In genomic region chr9:35028341-35028740, GRCh38 we compare ENCODE assay signal across 20 cellular contexts. TPM values are rescaled to one million over a fixed set of nuclear protein-coding genes. Genes with fewer than 3 reads are reported as not detected.
DNase-seq lines count a peak whose midpoint lies in the region; ATAC-seq and TF ChIP-seq lines count a peak whose summit lies in the region.
"Had no signal": no experiment of that assay in that cellular context is flagged by ENCODE, and none has a peak within 500 bp of the region (broad histone marks: within the 10 kb centered on the region; RNA-seq: fewer than 3 reads in every experiment).

No MANE protein-coding gene starts in this region.

- ATAC-seq in IMR-90 (ENCODE audit: low read depth) (no peak), WTC11 (no peak), HG03175 (IDR thresholded peaks at IDR 0.05; ENCODE audit: unreplicated experiment) (no peak)

- H3K4me2 ChIP-seq in IMR-90 (ENCODE audit: low read depth, low read length): no peak overlapping the region

- no peak overlapping the region for H3K27ac ChIP-seq in IMR-90 (ENCODE audit: insufficient read depth, low read length)
- H3K27ac ChIP-seq: Peyer's patch had no signal

- no peak overlapping the region for H4K8ac ChIP-seq in IMR-90 (ENCODE audit: low read depth in 2 of 2, low read length in 2 of 2)

- no peak overlapping the region for H3K23ac ChIP-seq in IMR-90 (ENCODE audit: low read depth, low read length)

- TF ChIP-seq POLR2A in IMR-90 (IDR thresholded peaks at IDR 0.05; ENCODE audit: low read depth, low read length): no peak

- H2BK20ac ChIP-seq in IMR-90 (ENCODE audit: low read depth, low read length): no peak overlapping the region

- no peak overlapping the region for H3K4me3 ChIP-seq in IMR-90 (ENCODE audit: insufficient read depth, low read depth, low read length)
- no peak overlapping the region for H3K4me3 ChIP-seq in fibroblast of the aortic adventitia (ENCODE audit: low read depth, low read length)
- H3K4me3 ChIP-seq: Peyer's patch had no signal

- no peak overlapping the region for H3K14ac ChIP-seq in IMR-90 (replicated peaks; ENCODE audit: low read depth, low read length)

- H3K56ac ChIP-seq in IMR-90 (ENCODE audit: extremely low read depth, insufficient read depth, low read length): no peak overlapping the region

- peaks cover 60% of the 10 kb centered on the region for H3K9me3 Mint-ChIP-seq in WTC11
- no peaks in the 10 kb centered on the region for H3K9me3 Mint-ChIP-seq in activated naive CD4-positive, alpha-beta T cell treated with anti-CD3 and anti-CD28 coated beads for 36 hours
- H3K9me3 Mint-ChIP-seq: CD4-positive, alpha-beta memory T cell had no signal

- no peak for TF ChIP-seq CTCF in IMR-90 (conservative IDR thresholded peaks at IDR 0.05; ENCODE audit: low read depth, low read length)
- no peak for TF ChIP-seq CTCF in WTC11 (IDR thresholded peaks at IDR 0.05)
- no peak for TF ChIP-seq CTCF in fibroblast of the aortic adventitia (IDR thresholded peaks at IDR 0.05; ENCODE audit: insufficient read depth, low read length)

- H2BK15ac ChIP-seq in IMR-90 (ENCODE audit: low read depth, low read length): no peak overlapping the region

- no peak overlapping the region for H2BK5ac ChIP-seq in IMR-90 (ENCODE audit: low read depth, low read length, poor library complexity, severe bottlenecking)

- H4K5ac ChIP-seq in IMR-90 (ENCODE audit: low read depth, low read length): no peak overlapping the region

- no peak overlapping the region for H3K4ac ChIP-seq in IMR-90 (ENCODE audit: low read depth, low read length)

- H3K4me3 Mint-ChIP-seq in WTC11: no peak overlapping the region
- H3K4me3 Mint-ChIP-seq in activated naive CD4-positive, alpha-beta T cell treated with anti-CD3 and anti-CD28 coated beads for 36 hours: no peak overlapping the region
- H3K4me3 Mint-ChIP-seq: B cell; CD4-positive, alpha-beta memory T cell had no signal

- H3K9ac ChIP-seq in IMR-90 (ENCODE audit: low read depth, low read length): no peak overlapping the region

- H3K9me3 ChIP-seq in IMR-90 (ENCODE audit: control insufficient read depth, insufficient read depth, low read length): no peaks in the 10 kb centered on the region
- H3K9me3 ChIP-seq: Peyer's patch had no signal

- DNase-seq in ELR (ENCODE audit: low read depth): peak; percentile 46
- DNase-seq in IMR-90: peak; percentile 33
- DNase-seq in WTC11 (ENCODE audit: low spot score): no peak
- peak; percentile 27 for DNase-seq in fibroblast of the aortic adventitia (ENCODE audit: low read depth)
- DNase-seq in activated naive CD4-positive, alpha-beta T cell treated with anti-CD3 and anti-CD28 coated beads for 36 hours: no peak
- DNase-seq in NOMO-1 treated with DMSO at 0.1 percent for 48 hours (lab: John Stamatoyannopoulos, UW; ENCODE audit: unreplicated experiment): no peak
- DNase-seq: ACHN; CD4-positive, alpha-beta memory T cell; DMS79 treated with DMSO at 0.1 percent for 48 hours; GF-D8; GOT3; NCI-H1092; NCI-H1694; NCI-H2107; NCI-H446; NCI-H82; Peyer's patch; SHP77 had no signal

- 0 out of 2 replicates have a peak overlapping the region, but pooled peaks have one; percentile 17 for H3K27ac Mint-ChIP-seq in WTC11
- no peak overlapping the region for H3K27ac Mint-ChIP-seq in activated naive CD4-positive, alpha-beta T cell treated with anti-CD3 and anti-CD28 coated beads for 36 hours
- H3K27ac Mint-ChIP-seq: B cell had no signal

- peaks cover 7% of the 10 kb centered on the region for H3K4me1 ChIP-seq in IMR-90 (ENCODE audit: control insufficient read depth, insufficient read depth, low read length)

- no peaks in the 10 kb centered on the region for H4K20me1 ChIP-seq in IMR-90 (ENCODE audit: insufficient read depth, low read length)

- no peak overlapping the region for H3K18ac ChIP-seq in IMR-90 (ENCODE audit: low read depth, low read length)

- no TSS peak for BruUV-seq in IMR-90 (replicated peaks; lab: Mats Ljungman, UMichigan)

- no peaks in the 10 kb centered on the region for H3K79me1 ChIP-seq in IMR-90 (ENCODE audit: low read depth in 1 of 2, low read length in 2 of 2)

- CTCF ChIA-PET in IMR-90 (lab: Yijun Ruan, JAX) (interaction anchor here (0.6 to 1.3 kb wide), 2 partner anchors 31 to 53 kb away, joined by 3 read pairs; no protein-coding TSS in a partner anchor), WTC11 (lab: Charles Lee) (interaction anchor here (0.8 to 3.8 kb wide), 3 partner anchors 23 to 129 kb away, joined by 3 to 21 read pairs (median 17); no protein-coding TSS in a partner anchor)
- CTCF ChIA-PET in activated naive CD4-positive, alpha-beta T cell treated with anti-CD3 and anti-CD28 coated beads for 36 hours (lab: Charles Lee): interaction anchor here (0.6 to 3.8 kb wide), 2 partner anchors 23 to 36 kb away, joined by 3 to 13 read pairs; no protein-coding TSS in a partner anchor

- in situ Hi-C loops in IMR-90 (cut with MboI; ENCODE audit: low sequenced_read_pairs): no loop called here

- no peak overlapping the region for H4K91ac ChIP-seq in IMR-90 (ENCODE audit: insufficient read depth, low read depth, low read length)

- no peak overlapping the region for H2BK120ac ChIP-seq in IMR-90 (ENCODE audit: low read depth, low read length)

- no peak overlapping the region for H2AFZ ChIP-seq in IMR-90 (replicated peaks; ENCODE audit: low read length, poor library complexity)

- no peak overlapping the region for H2AK5ac ChIP-seq in IMR-90 (ENCODE audit: low read depth, low read length)

- H3K36me3 Mint-ChIP-seq in WTC11: peaks cover 64% of the 10 kb centered on the region
- H3K36me3 Mint-ChIP-seq in activated naive CD4-positive, alpha-beta T cell treated with anti-CD3 and anti-CD28 coated beads for 36 hours (ENCODE audit: low read depth): peaks cover 3% of the 10 kb centered on the region

- intact Hi-C loops in IMR-90 (cut with micrococcal nuclease): no loop called here
- intact Hi-C loops in activated naive CD4-positive, alpha-beta T cell treated with anti-CD3 and anti-CD28 coated beads for 36 hours (cut with micrococcal nuclease): no loop called here

- no peaks in the 10 kb centered on the region for H3K27me3 ChIP-seq in IMR-90 (ENCODE audit: control insufficient read depth, insufficient read depth, low read length)
- H3K27me3 ChIP-seq: Peyer's patch had no signal

- H3K4me1 Mint-ChIP-seq in WTC11: peaks cover 37% of the 10 kb centered on the region
- peaks cover 16% of the 10 kb centered on the region for H3K4me1 Mint-ChIP-seq in activated naive CD4-positive, alpha-beta T cell treated with anti-CD3 and anti-CD28 coated beads for 36 hours (ENCODE audit: low read depth)

- peaks cover 8% of the 10 kb centered on the region; the same call in 1 of the 2 replicates for H3K9me1 ChIP-seq in IMR-90 (ENCODE audit: insufficient read depth, low read length)

- H3K27me3 Mint-ChIP-seq in WTC11 (ENCODE audit: low read depth): peaks cover 12% of the 10 kb centered on the region
- no peaks in the 10 kb centered on the region for H3K27me3 Mint-ChIP-seq in activated naive CD4-positive, alpha-beta T cell treated with anti-CD3 and anti-CD28 coated beads for 36 hours (ENCODE audit: low read depth)
- H3K27me3 Mint-ChIP-seq: B cell; CD4-positive, alpha-beta memory T cell had no signal

- POLR2A ChIA-PET in IMR-90 (lab: Charles Lee; ENCODE audit: unreplicated experiment): no interaction called here
- POLR2A ChIA-PET in WTC11 (lab: Charles Lee): interaction anchor here (0.6 to 0.8 kb wide), 2 partner anchors 34 to 248 kb away, joined by 3 to 6 read pairs; no protein-coding TSS in a partner anchor

- no peak overlapping the region for H2AK9ac ChIP-seq in IMR-90 (replicated peaks; ENCODE audit: low read depth, low read length, poor library complexity)

- no peaks in the 10 kb centered on the region for H3K36me3 ChIP-seq in IMR-90 (ENCODE audit: control insufficient read depth, insufficient read depth, low read length)
- H3K36me3 ChIP-seq: Peyer's patch had no signal

- no peak for TF ChIP-seq RAD21 in IMR-90 (IDR thresholded peaks at IDR 0.05; ENCODE audit: low read length)

- dilution Hi-C loops in IMR-90 (cut with HindIII; ENCODE audit: low sequenced_read_pairs, unreplicated experiment): no loop called here

TF ChIP-seq in IMR-90, 13 proteins besides CTCF, POLR2A, EP300 and RAD21 (continues in another document):
- TF ChIP-seq NFE2L2 (IDR thresholded peaks at IDR 0.05; ENCODE audit: low read depth, low read length) (no peak), CEBPB (IDR thresholded peaks at IDR 0.05; ENCODE audit: low read depth, low read length) (peak; percentile 49; the same call in 1 of the 2 replicates), MAFK (IDR thresholded peaks at IDR 0.05; ENCODE audit: low read depth, low read length) (no peak), MXI1 (IDR thresholded peaks at IDR 0.05; ENCODE audit: borderline replicate concordance, low read depth, low read length) (no peak)

TF ChIP-seq in WTC11, 78 proteins besides CTCF, POLR2A, EP300 and RAD21 (continues in another document):
- TF ChIP-seq GRHL2 (CRISPR knock-in tag; IDR thresholded peaks at IDR 0.05; ENCODE audit: insufficient replicate concordance, severe bottlenecking): no peak
- TF ChIP-seq OVOL2 (CRISPR knock-in tag; IDR thresholded peaks at IDR 0.05; ENCODE audit: borderline replicate concordance): no peak
- no peak for TF ChIP-seq ZNF396 (CRISPR knock-in tag; IDR thresholded peaks at IDR 0.05; ENCODE audit: borderline replicate concordance)

RNA-seq across cellular contexts. Expression of gene DNAJB5, which starts 38.8 kb away (rescaled TPM):
- total RNA-seq in IMR-90 (2012; rRNA removed) (11.7 and 14.9 TPM in 2 replicates), WTC11 (2021) (26.7 to 30.0 TPM (median 28.6 TPM) in 3 replicates), fibroblast of the aortic adventitia (ENCODE audit: low replicate concordance) (6.9 and 9.6 TPM in 2 replicates)
- 9.9 and 11.4 TPM in 2 replicates for polyA plus RNA-seq in IMR-90 (2012; rRNA removed)
- polyA plus RNA-seq in IMR-90 (2012; cell fraction: cytosol; rRNA removed): 6.4 and 9.0 TPM in 2 replicates
- 3.5 and 4.0 TPM in 2 replicates for polyA plus RNA-seq in IMR-90 (2012; cell fraction: nucleus; rRNA removed; ENCODE audit: low replicate concordance)
- total RNA-seq in activated naive CD4-positive, alpha-beta T cell treated with anti-CD3 and anti-CD28 coated beads for 36 hours: 10 to 100 TPM; 11.4 to 12.0 TPM

RNA-seq across cellular contexts. Expression of gene VCP, which starts 44.1 kb away (rescaled TPM):
- total RNA-seq in IMR-90 (2012; rRNA removed) (492 and 516 TPM in 2 replicates), WTC11 (2021) (305 to 386 TPM (median 329 TPM) in 3 replicates), fibroblast of the aortic adventitia (ENCODE audit: low replicate concordance) (203 and 210 TPM in 2 replicates)
- 291 and 292 TPM in 2 replicates for polyA plus RNA-seq in IMR-90 (2012; rRNA removed)
- polyA plus RNA-seq in IMR-90 (2012; cell fraction: cytosol; rRNA removed): 120 and 175 TPM in 2 replicates
- polyA plus RNA-seq in IMR-90 (2012; cell fraction: nucleus; rRNA removed; ENCODE audit: low replicate concordance): 208 and 316 TPM in 2 replicates
- 100 to 1,000 TPM; 218 to 226 TPM for total RNA-seq in activated naive CD4-positive, alpha-beta T cell treated with anti-CD3 and anti-CD28 coated beads for 36 hours

RNA-seq across cellular contexts. Expression of gene FANCG, which starts 51.4 kb away (rescaled TPM):
- total RNA-seq in IMR-90 (2012; rRNA removed): 13.9 and 16.1 TPM in 2 replicates
- 19.3 and 20.4 TPM in 2 replicates for polyA plus RNA-seq in IMR-90 (2012; rRNA removed)
- polyA plus RNA-seq in IMR-90 (2012; cell fraction: cytosol; rRNA removed): 7.4 and 21.5 TPM in 2 replicates
- 58.3 and 59.6 TPM in 2 replicates for polyA plus RNA-seq in IMR-90 (2012; cell fraction: nucleus; rRNA removed; ENCODE audit: low replicate concordance)
- total RNA-seq in WTC11 (2021): 80.9 to 108 TPM (median 89.1 TPM) in 3 replicates
- 16.2 and 32.2 TPM in 2 replicates for total RNA-seq in fibroblast of the aortic adventitia (ENCODE audit: low replicate concordance)
- total RNA-seq in activated naive CD4-positive, alpha-beta T cell treated with anti-CD3 and anti-CD28 coated beads for 36 hours: 100 to 1,000 TPM; 109 to 118 TPM

Comparison
In these comparisons a context has a peak if more than half of its experiments do, and no peak if none do; other contexts are left out.
1. DNase-seq: peak in ELR (single experiment), IMR-90 (single experiment) and fibroblast of the aortic adventitia (single experiment); none in WTC11 (single experiment), activated naive CD4-positive, alpha-beta T cell treated with anti-CD3 and anti-CD28 coated beads for 36 hours (single experiment) and NOMO-1 treated with DMSO at 0.1 percent for 48 hours (single experiment).